13 cellular contexts compared by ENCODE assay signal in genomic region chr15:56736308-56736707, GRCh38. TPM values are rescaled to one million over a fixed set of nuclear protein-coding genes. Genes with fewer than 3 reads are reported as not detected.
DNase-seq lines count a peak whose midpoint lies in the region; ATAC-seq and TF ChIP-seq lines count a peak whose summit lies in the region.
"Had no signal": no experiment of that assay in that cellular context is flagged by ENCODE, and none has a peak within 500 bp of the region (broad histone marks: within the 10 kb centered on the region; RNA-seq: fewer than 3 reads in every experiment).

No MANE protein-coding gene starts in this region.

- H2BK12ac ChIP-seq in H9 (ENCODE audit: insufficient read length, low read depth, low read length): no peak overlapping the region

- H2AFZ ChIP-seq in H9 (ENCODE audit: low read length): no peak overlapping the region

- no peaks in the 10 kb centered on the region for H3K36me3 ChIP-seq in A673 (ENCODE audit: insufficient read depth, low read length, poor library complexity, severe bottlenecking)
- no peaks in the 10 kb centered on the region for H3K36me3 ChIP-seq in colonic mucosa
- no peaks in the 10 kb centered on the region for H3K36me3 ChIP-seq in left lung

- peaks cover 4% of the 10 kb centered on the region for H3K9me3 ChIP-seq in A673 (ENCODE audit: low read depth, low read length, poor library complexity, severe bottlenecking)
- no peaks in the 10 kb centered on the region for H3K9me3 ChIP-seq in colonic mucosa
- no peaks in the 10 kb centered on the region for H3K9me3 ChIP-seq in left lung
- H3K9me3 ChIP-seq in H9 (ENCODE audit: control insufficient read depth, low read depth, low read length): peaks cover 6% of the 10 kb centered on the region

- CTCF ChIA-PET in A673 (lab: Charles Lee): no interaction called here

- H3K27me3 ChIP-seq in A673 (replicated peaks; ENCODE audit: insufficient read depth, low read depth, low read length, poor library complexity) (no peaks in the 10 kb centered on the region), colonic mucosa (no peaks in the 10 kb centered on the region), left lung (no peaks in the 10 kb centered on the region), H9 (ENCODE audit: insufficient read depth, low read length) (no peaks in the 10 kb centered on the region)

- H2BK5ac ChIP-seq in H9 (ENCODE audit: insufficient read length, low read length): no peak overlapping the region

- H3T11ph ChIP-seq in H9 (ENCODE audit: low read length): no peak overlapping the region

- no peak overlapping the region for H3K23ac ChIP-seq in H9 (ENCODE audit: insufficient read length, low read depth, low read length)

- no peak overlapping the region for H2BK120ac ChIP-seq in H9 (ENCODE audit: low read depth, low read length, poor library complexity, severe bottlenecking)

- POLR2A ChIA-PET in A673 (lab: Charles Lee; ENCODE audit: low non-redundant PET): no interaction called here

- H4K8ac ChIP-seq in H9 (replicated peaks; ENCODE audit: insufficient read length, low read depth, low read length): no peak overlapping the region

- H3K4me1 Mint-ChIP-seq in H9: peaks cover 11 to 22% of the 10 kb centered on the region in 2 experiments

- peaks cover 15 to 27% of the 10 kb centered on the region in 2 experiments for H3K9me3 Mint-ChIP-seq in H9

- no peak overlapping the region for H3K9ac ChIP-seq in colonic mucosa (ENCODE audit: low read depth in 2 of 2, low read length in 2 of 2)
- no peak overlapping the region for H3K9ac ChIP-seq in H9 (ENCODE audit: extremely low read depth, insufficient read length, low read length)

- no peak for TF ChIP-seq CTCF in A673 (conservative IDR thresholded peaks at IDR 0.05; ENCODE audit: low read depth, low read length)
- no peak for TF ChIP-seq CTCF in colonic mucosa (IDR thresholded peaks at IDR 0.05)
- TF ChIP-seq CTCF in left lung (IDR thresholded peaks at IDR 0.05): no peak
- no peak for TF ChIP-seq CTCF in H9 (conservative IDR thresholded peaks at IDR 0.05)

- H3K36me3 Mint-ChIP-seq in H9 (ENCODE audit: insufficient read depth in 1 of 3, low read depth in 3 of 3): peaks cover 6 to 24% (median 11%) of the 10 kb centered on the region in 3 experiments; a peak in 6 of 7 replicates

- peak; percentile 53 for DNase-seq in A673 (ENCODE audit: low spot score)
- DNase-seq in LHCN-M2 (ENCODE audit: low read depth): peak; percentile 78
- DNase-seq in colonic mucosa: no peak
- DNase-seq in left lung: no peak
- DNase-seq in H9: no peak
- no peak for DNase-seq in NCI-H2081 treated with DMSO at 0.1 percent for 48 hours (lab: John Stamatoyannopoulos, UW)
- no peak for DNase-seq in C1 segment of cervical spinal cord (lab: John Stamatoyannopoulos, UW)
- DNase-seq: activated CD4-positive, alpha-beta T cell treated with anti-CD3 and anti-CD28 coated beads for 4 hours; activated effector memory CD4-positive, alpha-beta T cell treated with anti-CD3 and anti-CD28 coated beads, Interleukin-2, amount 50 U/mL, for 16 hours; AML-193; left ventricle myocardium superior; NCI-H1694 treated with DMSO at 0.1 percent for 48 hours had no signal

- ATAC-seq in left lung (no peak), HG03097 (IDR thresholded peaks at IDR 0.05; ENCODE audit: low FRiP score, unreplicated experiment) (no peak)
- ATAC-seq: left ventricle myocardium superior had no signal

- WGBS in H9 (ENCODE audit: extremely low coverage, insufficient read length, low lambda C conversion rate): no CpG with 5 or more reads among the region's 6 CpGs

- no TSS peak for BruUV-seq in A673 (replicated peaks; lab: Mats Ljungman, UMichigan)

- H3K4ac ChIP-seq in H9 (ENCODE audit: low read depth, low read length): no peak overlapping the region

- H3K14ac ChIP-seq in H9 (ENCODE audit: insufficient read depth, low read length): no peak overlapping the region

- H3K23me2 ChIP-seq in H9 (ENCODE audit: insufficient read length, low read depth, low read length, poor library complexity, severe bottlenecking): no peaks in the 10 kb centered on the region

- H4K91ac ChIP-seq in H9 (ENCODE audit: insufficient read length, low read depth, low read length): no peak overlapping the region

- H4K5ac ChIP-seq in H9 (ENCODE audit: insufficient read length, low read depth, low read length): no peak overlapping the region

- no peak overlapping the region for H3K56ac ChIP-seq in H9 (ENCODE audit: insufficient read length, low read depth, low read length)

- H2BK20ac ChIP-seq in H9 (ENCODE audit: low read depth, low read length, poor library complexity, severe bottlenecking): no peak overlapping the region

- no peak overlapping the region for H3K4me2 ChIP-seq in H9 (ENCODE audit: insufficient read depth, insufficient read length, low read length)

- intact Hi-C loops in A673 (cut with micrococcal nuclease; ENCODE audit: unreplicated experiment) (loop anchor here (10.0 kb wide), 2 partner anchors 128 to 242 kb away; no protein-coding TSS in a partner anchor), colonic mucosa (cut with DNase I) (no loop called here), left lung (cut with DNase I) (no loop called here)

- H3K18ac ChIP-seq in H9 (ENCODE audit: insufficient read length, low read depth, low read length): no peak overlapping the region

- H3K4me3 ChIP-seq in A673 (ENCODE audit: low read depth, low read length, poor library complexity, severe bottlenecking): no peak overlapping the region
- H3K4me3 ChIP-seq in colonic mucosa: no peak overlapping the region
- H3K4me3 ChIP-seq in left lung: no peak overlapping the region

- H3K4me3 Mint-ChIP-seq in H9: no peak overlapping the region

- H3K4me1 ChIP-seq in A673 (ENCODE audit: insufficient read depth, low read length, poor library complexity, severe bottlenecking): peaks cover 20% of the 10 kb centered on the region
- peaks cover 4% of the 10 kb centered on the region for H3K4me1 ChIP-seq in colonic mucosa
- peaks cover 10 to 26% of the 10 kb centered on the region in 2 donors for H3K4me1 ChIP-seq in left lung
- H3K4me1 ChIP-seq in H9 (ENCODE audit: insufficient read depth, low read length): peaks cover 5% of the 10 kb centered on the region; the same call in 1 of the 2 replicates

- H3K27me3 Mint-ChIP-seq in H9 (ENCODE audit: low read depth): no peaks in the 10 kb centered on the region

- H2BK15ac ChIP-seq in H9 (ENCODE audit: low read depth, low read length): no peak overlapping the region

- H3K79me1 ChIP-seq in H9 (ENCODE audit: insufficient read depth, low read depth, low read length, poor library complexity, severe bottlenecking): no peaks in the 10 kb centered on the region

- H3K27ac Mint-ChIP-seq in H9: no peak overlapping the region

- H3K27ac ChIP-seq in A673 (ENCODE audit: low read depth, low read length, poor library complexity, severe bottlenecking): no peak overlapping the region
- peak overlapping the region; percentile 1 for H3K27ac ChIP-seq in colonic mucosa
- peak overlapping the region; percentile 9 to 34 for H3K27ac ChIP-seq in left lung
- H3K27ac ChIP-seq in H9 (ENCODE audit: insufficient read length, low read depth, low read length): no peak overlapping the region

- no peaks in the 10 kb centered on the region for H3K79me2 ChIP-seq in H9 (ENCODE audit: insufficient read depth, low read length)

- H2AK5ac ChIP-seq in H9 (ENCODE audit: insufficient read length, low read length): no peak overlapping the region

- H4K20me1 ChIP-seq in H9 (ENCODE audit: control insufficient read depth, insufficient read depth, insufficient read length): no peaks in the 10 kb centered on the region

RNA-seq across cellular contexts. Expression of gene ZNF280D, which starts 3.0 kb away (rescaled TPM):
- total RNA-seq in A673 (2021) (42.9 and 44.1 TPM in 2 replicates), LHCN-M2 (2014; rRNA removed) (26.2 and 53.5 TPM in 2 replicates), colonic mucosa (10 to 100 TPM; 24.9 to 27.4 TPM), left lung (10 to 100 TPM; 34.3 to 37.4 TPM), H9 (2021) (5.7 and 6.1 TPM in 2 replicates)
- 4.7 TPM for polyA plus RNA-seq in LHCN-M2 (2012)

Comparison
In these comparisons a context has a peak if more than half of its experiments do, and no peak if none do; other contexts are left out.
1. DNase-seq: peak in A673 (single experiment) and LHCN-M2 (single experiment); none in colonic mucosa (single experiment), left lung (0 of 2), H9 (single experiment), NCI-H2081 treated with DMSO at 0.1 percent for 48 hours (single experiment) and C1 segment of cervical spinal cord (0 of 14).
2. H3K27ac ChIP-seq: peak in colonic mucosa (single experiment) and left lung (2 of 2); none in A673 (single experiment) and H9 (single experiment).